Comparison of ENCODE assay signal across 8 cellular contexts in the genomic region with DNA sequence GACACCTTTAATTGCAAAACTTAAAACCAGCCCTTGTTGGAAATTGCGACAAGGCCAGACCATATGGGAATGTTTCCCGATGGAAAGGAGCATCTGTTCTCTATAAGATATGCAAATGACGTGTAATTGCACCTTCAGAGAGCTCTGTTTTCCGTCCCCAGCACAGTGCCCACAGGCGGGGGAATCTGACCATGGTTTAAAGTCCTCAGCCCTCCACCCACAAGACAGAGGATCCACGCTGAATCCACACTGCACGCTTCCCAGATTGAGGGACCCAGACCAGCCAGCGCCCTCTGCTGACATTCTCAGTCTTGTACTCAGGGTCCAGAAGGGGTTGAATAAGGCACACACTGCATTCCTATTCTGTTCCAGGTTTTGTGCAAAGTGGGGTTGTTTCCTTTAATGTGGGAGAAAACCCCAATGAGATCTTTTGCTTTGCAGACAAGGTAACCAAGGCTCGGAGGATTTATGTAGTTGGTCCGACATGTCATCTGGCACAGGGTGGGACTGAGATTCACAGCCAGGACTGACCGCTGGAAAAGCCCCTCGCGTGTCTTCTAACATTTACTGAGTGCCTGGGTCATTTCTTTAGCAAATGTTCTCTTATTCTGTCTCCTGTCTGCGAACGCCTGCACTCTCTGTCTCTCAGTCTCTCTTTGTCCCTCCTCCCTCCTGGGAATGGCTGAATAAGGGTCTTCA. TPM values are rescaled to one million over a fixed set of nuclear protein-coding genes. Genes with fewer than 3 reads are reported as not detected.
DNase-seq lines count a peak whose midpoint lies in the region; ATAC-seq and TF ChIP-seq lines count a peak whose summit lies in the region.

No MANE protein-coding gene starts in this region.

- H3K9me3 Mint-ChIP-seq in CD14-positive monocyte: peaks cover 0 to 2% (median 0%) of the 10 kb centered on the region in 7 donors

- no peaks in the 10 kb centered on the region for H3K36me3 Mint-ChIP-seq in CD14-positive monocyte

- in situ Hi-C loops in SK-MEL-5 (cut with HindIII; ENCODE audit: low pct_unique_long_range_greater_than_20kb, low sequenced_read_pairs): no loop called here

- intact Hi-C loops in CD14-positive monocyte (cut with micrococcal nuclease): no loop called here

- H3K4me3 ChIP-seq in choroid plexus epithelial cell (ENCODE audit: low read depth, low read length): no peak overlapping the region

- no peak for DNase-seq in CD14-positive monocyte (ENCODE audit: low spot score)
- DNase-seq in HPDE6-E6E7 (ENCODE audit: extremely low spot score): peak; percentile 40
- peak; percentile 70 for DNase-seq in SK-MEL-5 (ENCODE audit: low read depth, low spot score)
- DNase-seq in choroid plexus epithelial cell (ENCODE audit: low read depth): peak; percentile 79
- DNase-seq in left lobe of liver (ENCODE audit: low spot score): peak; percentile 67
- peak; percentile 5 for DNase-seq in stimulated activated CD8-positive, alpha-beta memory T cell treated with anti-CD3 and anti-CD28 coated beads, Interleukin-4, amount 100 ng/mL, for 24 hours (ENCODE audit: low read depth)
- no peak for DNase-seq in activated CD4-positive, CD25-positive, alpha-beta regulatory T cell (lab: John Stamatoyannopoulos, UW)

- H3K4me1 Mint-ChIP-seq in CD14-positive monocyte: peaks cover 24% of the 10 kb centered on the region

- H3K27me3 Mint-ChIP-seq in CD14-positive monocyte (ENCODE audit: low read depth in 3 of 3): peaks cover 2 to 6% (median 2%) of the 10 kb centered on the region in 3 donors

- no peak overlapping the region for H3K4me3 Mint-ChIP-seq in CD14-positive monocyte

- ATAC-seq in left lobe of liver (peak; percentile 98), HG03025 (IDR thresholded peaks at IDR 0.05; ENCODE audit: low FRiP score, unreplicated experiment) (no peak)

- peak; percentile 28 for TF ChIP-seq CTCF in CD14-positive monocyte (IDR thresholded peaks at IDR 0.05)
- TF ChIP-seq CTCF in choroid plexus epithelial cell (conservative IDR thresholded peaks at IDR 0.05; ENCODE audit: low read depth, low read length): peak; percentile 88

- H3K27ac Mint-ChIP-seq in CD14-positive monocyte: peak overlapping the region; percentile 68 to 90 (median 86)

RNA-seq across cellular contexts. Expression of gene KLHL25, which starts 36.8 kb away (rescaled TPM):
- polyA plus RNA-seq in CD14-positive monocyte: under 1 TPM; 0.27 to 0.40 TPM
- 1.5 and 2.4 TPM in 2 replicates for total RNA-seq in SK-MEL-5 (2014; rRNA removed; shearing (Covaris generic))
- 4.2 and 6.4 TPM in 2 replicates for polyA plus RNA-seq in SK-MEL-5 (2015; cell fraction: cytosol; rRNA removed)
- 4.1 and 7.4 TPM in 2 replicates for polyA plus RNA-seq in SK-MEL-5 (2015; cell fraction: nucleus; rRNA removed)
- 6.7 TPM for total RNA-seq in left lobe of liver

Comparison
In these comparisons a context has a peak if more than half of its experiments do, and no peak if none do; other contexts are left out.
1. DNase-seq: peak in HPDE6-E6E7 (single experiment), SK-MEL-5 (single experiment), choroid plexus epithelial cell (single experiment), left lobe of liver (single experiment) and stimulated activated CD8-positive, alpha-beta memory T cell treated with anti-CD3 and anti-CD28 coated beads, Interleukin-4, amount 100 ng/mL, for 24 hours (single experiment); none in CD14-positive monocyte (single experiment) and activated CD4-positive, CD25-positive, alpha-beta regulatory T cell (0 of 4).